8 cellular contexts compared by ENCODE assay signal in genomic region chr18:23437357-23438045, GRCh38. TPM values are rescaled to one million over a fixed set of nuclear protein-coding genes. Genes with fewer than 3 reads are reported as not detected.
A peak's percentile ranks its signal among the peaks of the same experiment; 100 is the strongest.
DNase-seq lines count a peak whose midpoint lies in the region; ATAC-seq and TF ChIP-seq lines count a peak whose summit lies in the region.

No MANE protein-coding gene starts in this region.

- no peaks in the 10 kb centered on the region for H3K4me1 ChIP-seq in ES-I3 (ENCODE audit: insufficient read depth, low read length)
- peaks cover 12% of the 10 kb centered on the region for H3K4me1 ChIP-seq in SJSA1 (replicated peaks)
- peaks cover 16 to 22% of the 10 kb centered on the region in 2 experiments for H3K4me1 ChIP-seq in neutrophil (ENCODE audit: control insufficient read depth in 1 of 2, insufficient read depth in 1 of 2, low read depth in 1 of 2, low read length in 1 of 2)

- no peak for TF ChIP-seq CTCF in neutrophil (IDR thresholded peaks at IDR 0.05)

- H3K4me3 ChIP-seq in SJSA1 (peak overlapping the region; percentile 67), neutrophil (ENCODE audit: low read depth in 1 of 2, low read length in 1 of 2) (peak overlapping the region; percentile 88 to 90)

- peak overlapping the region; percentile 67 for H3K9ac ChIP-seq in ES-I3 (ENCODE audit: low read depth, low read length)

- H3K27me3 ChIP-seq in SJSA1 (replicated peaks) (no peaks in the 10 kb centered on the region), neutrophil (no peaks in the 10 kb centered on the region)

- no peaks in the 10 kb centered on the region for H3K9me3 ChIP-seq in ES-I3 (ENCODE audit: control insufficient read depth, insufficient read depth, low read length)
- no peaks in the 10 kb centered on the region for H3K9me3 ChIP-seq in SJSA1 (replicated peaks)
- H3K9me3 ChIP-seq in neutrophil: no peaks in the 10 kb centered on the region

- H3K27ac ChIP-seq in SJSA1 (0 out of 2 replicates have a peak overlapping the region, but pooled peaks have one; percentile 8), neutrophil (peak overlapping the region; percentile 47), substantia nigra (ENCODE audit: low read depth, low read length, poor library complexity, severe bottlenecking) (no peak overlapping the region)

- no peaks in the 10 kb centered on the region for H3K36me3 ChIP-seq in ES-I3 (ENCODE audit: insufficient read depth, low read length)
- H3K36me3 ChIP-seq in SJSA1: no peaks in the 10 kb centered on the region
- H3K36me3 ChIP-seq in neutrophil: no peaks in the 10 kb centered on the region

- DNase-seq in Kasumi-1 (lab: John Stamatoyannopoulos, UW): peak; percentile 64 to 66
- DNase-seq in SJSA1 (ENCODE audit: low read depth in 1 of 2, low spot score in 2 of 2): peak; percentile 67 to 75
- DNase-seq in activated naive CD4-positive, alpha-beta T cell treated with anti-CD3 and anti-CD28 coated beads, Interleukin-2, amount 50 U/mL, for 16 hours: peak; percentile 85
- peak; percentile 90 for DNase-seq in germinal center (ENCODE audit: low spot score)
- DNase-seq in substantia nigra (lab: John Stamatoyannopoulos, UW): peak; percentile 12 to 88 (median 72)

- ATAC-seq in GM21825 (IDR thresholded peaks at IDR 0.05; ENCODE audit: unreplicated experiment): peak; percentile 97

RNA-seq across cellular contexts. Expression of gene RIOK3, which starts 15.6 kb away (rescaled TPM):
- 49.5 and 50.2 TPM in 2 replicates for total RNA-seq in SJSA1 (2014; rRNA removed; shearing (Covaris generic))
